ENCODE assay signal across 28 cellular contexts in the genomic region with DNA sequence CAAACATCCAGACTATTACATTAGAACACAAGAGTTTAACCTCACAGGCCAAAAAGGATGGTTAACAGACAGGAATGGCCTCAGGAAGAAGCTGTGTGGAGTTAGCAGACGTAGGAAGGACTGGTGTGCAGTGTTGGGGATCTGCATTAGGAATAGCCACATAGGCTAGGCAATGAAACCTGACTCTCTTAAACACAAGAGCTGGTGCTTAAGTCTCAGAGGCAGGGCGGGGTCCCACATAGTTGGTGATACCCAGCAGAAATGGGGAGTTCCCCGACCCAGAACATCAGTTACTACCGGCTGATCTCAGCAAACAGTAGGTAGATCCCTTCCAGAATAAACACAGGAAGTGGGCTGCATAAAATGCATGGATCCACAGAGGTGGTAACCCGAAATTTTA.
"Had no signal": no experiment of that assay in that cellular context is flagged by ENCODE, and none has a peak within 500 bp of the region (broad histone marks: within the 10 kb centered on the region; RNA-seq: fewer than 3 reads in every experiment).

No MANE protein-coding gene starts in this region.

- H3K4me1 ChIP-seq: heart left ventricle, left lung, lower lobe of right lung, pancreas, prostate gland had no signal

- H3K4me3 ChIP-seq: heart left ventricle, left lung, lower lobe of right lung, mucosa of descending colon, pancreas, prostate gland, skin epidermis, thoracic aorta had no signal

- DNase-seq: activated CD4-positive, alpha-beta memory T cell treated with anti-CD3 and anti-CD28 coated beads, Interleukin-2, amount 10 ng/mL, durations not matched to agents 7 days and 5 days; activated CD4-positive, alpha-beta T cell treated with anti-CD3 and anti-CD28 coated beads, Interleukin-2, amount 10 ng/mL, durations not matched to agents 24 days and 14 days; activated CD8-positive, alpha-beta memory T cell treated with anti-CD3 and anti-CD28 coated beads, Interleukin-2, amount 50 U/mL, for 48 hours; activated T-cell treated with anti-CD3 and anti-CD28 coated beads, Interleukin-2, amount 50 U/mL, for 24 hours; effector memory CD4-positive, alpha-beta T cell; foreskin fibroblast; heart left ventricle; hypothalamus; left lung; lower lobe of right lung; mucosa of descending colon; pancreas; stimulated activated CD4-positive, alpha-beta T cell treated with anti-CD3 and anti-CD28 coated beads, Interleukin-12 subunit alpha, Interleukin-12 subunit beta, amount 100 ng/mL, for 4 hours; stimulated activated CD4-positive, alpha-beta T cell treated with anti-CD3 and anti-CD28 coated beads, Interleukin-4, amount 100 ng/mL, for 1 hour; T-cell; T-helper 9 cell; trophoblast cell had no signal

- H3K4me1 Mint-ChIP-seq: nephron, T-cell had no signal

- ATAC-seq: activated CD4-positive, CD25-positive, alpha-beta regulatory T cell treated with anti-CD3 and anti-CD28 coated beads, Interleukin-2, amount 50 U/mL, for 24 hours; activated naive CD4-positive, alpha-beta T cell treated with anti-CD3 and anti-CD28 coated beads, Interleukin-2, amount 50 U/mL, for 72 hours; heart left ventricle; left lung; lower lobe of right lung; mucosa of descending colon; pancreas; sciatic nerve; T-cell had no signal

- H3K27me3 ChIP-seq: heart left ventricle, left lung, neutrophil, pancreas had no signal

- H3K9me3 ChIP-seq: heart left ventricle, left lung, lower lobe of right lung, mucosa of descending colon, neutrophil, pancreas, prostate gland, thoracic aorta had no signal

- H3K9me3 Mint-ChIP-seq: activated CD4-positive, alpha-beta memory T cell treated with anti-CD3 and anti-CD28 coated beads, Interleukin-2, amount 10 ng/mL, durations not matched to agents 7 days and 5 days; activated CD4-positive, alpha-beta T cell treated with anti-CD3 and anti-CD28 coated beads, Interleukin-2, amount 10 ng/mL, durations not matched to agents 24 days and 14 days; activated naive CD4-positive, alpha-beta T cell treated with anti-CD3 and anti-CD28 coated beads, Interleukin-2, amount 50 U/mL, for 72 hours; activated T-cell treated with anti-CD3 and anti-CD28 coated beads, Interleukin-2, amount 50 U/mL, for 24 hours; activated T-helper 2 cell treated with anti-CD3 and anti-CD28 coated beads, Interferon-gamma antibody, Interleukin-2, Interleukin-4, amounts not matched to agents 10 μg/mL and 5 μg/mL and 100 μg/mL, durations not matched to agents 14 hours and 24 hours and 36 hours; nephron; stimulated activated naive CD8-positive, alpha-beta T cell treated with anti-CD3 and anti-CD28 coated beads, Interleukin-15, Interleukin-2, amounts not matched to agents 100 ng/mL and 50 ng/mL, for 24 hours; T-cell had no signal

- H3K27me3 Mint-ChIP-seq: activated CD4-positive, alpha-beta memory T cell treated with anti-CD3 and anti-CD28 coated beads, Interleukin-2, amount 10 ng/mL, durations not matched to agents 7 days and 5 days; activated CD4-positive, alpha-beta T cell treated with anti-CD3 and anti-CD28 coated beads, Interleukin-2, amount 10 ng/mL, durations not matched to agents 24 days and 14 days; activated T-cell treated with anti-CD3 and anti-CD28 coated beads, Interleukin-2, amount 50 U/mL, for 24 hours; stimulated activated naive CD8-positive, alpha-beta T cell treated with anti-CD3 and anti-CD28 coated beads, Interleukin-15, Interleukin-2, amounts not matched to agents 100 ng/mL and 50 ng/mL, for 24 hours; T-cell had no signal

- H3K27ac ChIP-seq: heart left ventricle, left lung, lower lobe of right lung, neutrophil, pancreas, prostate gland, skin epidermis, thoracic aorta, VCaP had no signal

- H3K27ac Mint-ChIP-seq: activated CD4-positive, alpha-beta memory T cell treated with anti-CD3 and anti-CD28 coated beads, Interleukin-2, amount 10 ng/mL, durations not matched to agents 7 days and 5 days; activated CD4-positive, alpha-beta T cell treated with anti-CD3 and anti-CD28 coated beads, Interleukin-2, amount 10 ng/mL, durations not matched to agents 24 days and 14 days; activated naive CD4-positive, alpha-beta T cell treated with anti-CD3 and anti-CD28 coated beads, Interleukin-2, amount 50 U/mL, for 72 hours; activated T-cell treated with anti-CD3 and anti-CD28 coated beads, Interleukin-2, amount 50 U/mL, for 24 hours; activated T-helper 2 cell treated with anti-CD3 and anti-CD28 coated beads, Interferon-gamma antibody, Interleukin-2, Interleukin-4, amounts not matched to agents 10 μg/mL and 5 μg/mL and 100 μg/mL, durations not matched to agents 14 hours and 24 hours and 36 hours; nephron; stimulated activated naive CD8-positive, alpha-beta T cell treated with anti-CD3 and anti-CD28 coated beads, Interleukin-15, Interleukin-2, amounts not matched to agents 100 ng/mL and 50 ng/mL, for 24 hours had no signal

- H3K4me3 Mint-ChIP-seq: activated CD4-positive, alpha-beta memory T cell treated with anti-CD3 and anti-CD28 coated beads, Interleukin-2, amount 10 ng/mL, durations not matched to agents 7 days and 5 days; activated CD4-positive, alpha-beta T cell treated with anti-CD3 and anti-CD28 coated beads, Interleukin-2, amount 10 ng/mL, durations not matched to agents 24 days and 14 days; activated T-cell treated with anti-CD3 and anti-CD28 coated beads, Interleukin-2, amount 50 U/mL, for 24 hours; nephron; stimulated activated naive CD8-positive, alpha-beta T cell treated with anti-CD3 and anti-CD28 coated beads, Interleukin-15, Interleukin-2, amounts not matched to agents 100 ng/mL and 50 ng/mL, for 24 hours; T-cell had no signal
